8 cellular contexts compared by ENCODE assay signal in genomic region chr22:49052023-49052538, GRCh38.
DNase-seq lines count a peak whose midpoint lies in the region; ATAC-seq, FAIRE-seq and TF ChIP-seq lines count a peak whose summit lies in the region.

No MANE protein-coding gene starts in this region.

- SMC1A ChIA-PET in GM12878 (lab: Charles Lee; ENCODE audit: uncharacterized antibody, unreplicated experiment), result no interaction called here

- CTCF ChIA-PET in T-cell (lab: Charles Lee) (no interaction called here), GM12878 (lab: Yijun Ruan, JAX) (no interaction called here)
- CTCF ChIA-PET in naive thymus-derived CD4-positive, alpha-beta T cell (lab: Charles Lee), result no interaction called here

- in situ Hi-C loops in GM12878 (cut with MboI), result loop anchor here (25.0 kb wide), 1 partner anchor 110 kb away; no protein-coding TSS in a partner anchor

- TF ChIP-seq POLR2A in GM12878 (IDR thresholded peaks at IDR 0.05; ENCODE audit: low read depth, low read length), result no peak
- TF ChIP-seq POLR2A in testis (IDR thresholded peaks at IDR 0.05), result no peak
- TF ChIP-seq POLR2A in GM12891 (IDR thresholded peaks at IDR 0.05; ENCODE audit: low read depth, low read length), result no peak

- H2AFZ ChIP-seq in GM12878 (ENCODE audit: control insufficient read depth, low read depth, low read length), result no peak overlapping the region

- intact Hi-C loops in GM12878 (cut with micrococcal nuclease; ENCODE audit: unreplicated experiment), result no loop called here
- intact Hi-C loops in naive thymus-derived CD4-positive, alpha-beta T cell (cut with micrococcal nuclease), result no loop called here
- intact Hi-C loops in testis (cut with DNase I; ENCODE audit: low total_unique reads), result no loop called here

- H3K36me3 ChIP-seq in GM12878 (ENCODE audit: control insufficient read depth in 2 of 2, insufficient read depth in 2 of 2, low read length in 1 of 2) (no peaks in the 10 kb centered on the region), testis (ENCODE audit: low read depth, missing control alignments) (no peaks in the 10 kb centered on the region)
- H3K36me3 ChIP-seq in naive thymus-derived CD4-positive, alpha-beta T cell (ENCODE audit: control insufficient read depth in 2 of 3, insufficient read depth in 3 of 3, low read length in 3 of 3), result no peaks in the 10 kb centered on the region

- H3K9ac ChIP-seq in GM12878 (ENCODE audit: control insufficient read depth, insufficient read depth, low read length), result peak overlapping the region; percentile 52; the same call in 1 of the 2 replicates

- no peaks in the 10 kb centered on the region for H3K27me3 ChIP-seq in GM12878 (replicated peaks in 1 of 2; ENCODE audit: control insufficient read depth in 2 of 2, insufficient read depth in 2 of 2, low read length in 1 of 2)
- H3K27me3 ChIP-seq in naive thymus-derived CD4-positive, alpha-beta T cell (ENCODE audit: control insufficient read depth in 2 of 2, insufficient read depth in 2 of 2, low read length in 2 of 2), result no peaks in the 10 kb centered on the region
- no peaks in the 10 kb centered on the region for H3K27me3 ChIP-seq in testis

- 52% methylated on average over 36 of the region's 36 CpGs for WGBS in GM12878 (ENCODE audit: insufficient coverage, insufficient replicate concordance, low lambda C conversion rate, missing lambda C conversion rate)
- 63 to 71% methylated on average over 28 to 36 of the region's 36 CpGs for WGBS in testis, 2 donors

- no TSS peak for BruUV-seq in GM12878 (replicated peaks; lab: Mats Ljungman, UMichigan)

- TF ChIP-seq RAD21 in GM12878 (IDR thresholded peaks at IDR 0.05; ENCODE audit: insufficient read depth, low read depth, low read length), result no peak

- H3K27ac ChIP-seq in GM12878 (ENCODE audit: control insufficient read depth, insufficient read depth) (no peak overlapping the region), testis (peak overlapping the region in 1 of 2 donors; percentile 24)
- H3K27ac ChIP-seq in naive thymus-derived CD4-positive, alpha-beta T cell (ENCODE audit: low read depth, low read length), result no peak overlapping the region

- no peaks in the 10 kb centered on the region for H4K20me1 ChIP-seq in GM12878 (ENCODE audit: control insufficient read depth, insufficient read depth)

- H3K9me3 ChIP-seq in GM12878 (replicated peaks; ENCODE audit: control insufficient read depth, insufficient read depth, low read length) (no peaks in the 10 kb centered on the region; the same call in 2 of the 3 replicates), testis (no peaks in the 10 kb centered on the region)
- H3K9me3 ChIP-seq in naive thymus-derived CD4-positive, alpha-beta T cell (ENCODE audit: control insufficient read depth in 2 of 3, low read length in 3 of 3), result no peaks in the 10 kb centered on the region

- TF ChIP-seq EP300 in GM12878 (IDR thresholded peaks at IDR 0.05; ENCODE audit: borderline replicate concordance in 1 of 2, control insufficient read depth in 1 of 2, low read depth in 2 of 2, low read length in 2 of 2), result no peak

- no peaks in the 10 kb centered on the region for H3K36me3 Mint-ChIP-seq in T-cell
- peaks cover 0 to 3% (median 0%) of the 10 kb centered on the region in 5 donors for H3K36me3 Mint-ChIP-seq in naive thymus-derived CD4-positive, alpha-beta T cell

- H3K4me1 Mint-ChIP-seq in T-cell, result peaks cover 0 to 17% (median 8%) of the 10 kb centered on the region in 3 donors
- peaks cover 0 to 6% (median 0%) of the 10 kb centered on the region in 7 donors for H3K4me1 Mint-ChIP-seq in naive thymus-derived CD4-positive, alpha-beta T cell

- peak overlapping the region; percentile 2; the same call in 1 of the 2 replicates for H3K4me2 ChIP-seq in GM12878 (ENCODE audit: control insufficient read depth, insufficient read depth)

- peak overlapping the region in 1 of 2 donors; percentile 85 for H3K27ac Mint-ChIP-seq in T-cell
- H3K27ac Mint-ChIP-seq in naive thymus-derived CD4-positive, alpha-beta T cell, result peak overlapping the region in 7 of 9 donors; percentile 26 to 77 (median 58)

- FAIRE-seq in GM12878 (lab: Jason Lieb, UNC), result no peak
- no peak for FAIRE-seq in GM12891 (lab: Jason Lieb, UNC)

- no peaks in the 10 kb centered on the region for H3K9me3 Mint-ChIP-seq in T-cell
- no peaks in the 10 kb centered on the region for H3K9me3 Mint-ChIP-seq in naive thymus-derived CD4-positive, alpha-beta T cell

- ATAC-seq in T-cell (replicated peaks in 1 of 4) (peak; percentile 76 to 100 (median 91)), GM12878 (no peak), GM21825 (IDR thresholded peaks at IDR 0.05; ENCODE audit: unreplicated experiment) (no peak)
- peak; percentile 78 for ATAC-seq in naive thymus-derived CD4-positive, alpha-beta T cell

- RAD21 ChIA-PET in GM12878 (lab: Charles Lee; ENCODE audit: unreplicated experiment), result no interaction called here

- H3K4me1 ChIP-seq in GM12878 (ENCODE audit: control insufficient read depth, insufficient read depth, low read length), result no peaks in the 10 kb centered on the region
- no peaks in the 10 kb centered on the region for H3K4me1 ChIP-seq in naive thymus-derived CD4-positive, alpha-beta T cell (ENCODE audit: control insufficient read depth in 2 of 2, insufficient read depth in 2 of 2, low read length in 2 of 2)
- no peaks in the 10 kb centered on the region for H3K4me1 ChIP-seq in testis

- no peaks in the 10 kb centered on the region for H3K79me2 ChIP-seq in GM12878 (ENCODE audit: control insufficient read depth, insufficient read depth, low read length)

- peak overlapping the region; percentile 41 for H3K4me3 ChIP-seq in GM12878
- H3K4me3 ChIP-seq in naive thymus-derived CD4-positive, alpha-beta T cell (ENCODE audit: low read length), result peak overlapping the region; percentile 39
- peak overlapping the region; percentile 51 to 64 for H3K4me3 ChIP-seq in testis

- DNase-seq in T-cell (peak in 22 of 34 experiments; percentile 9 to 69 (median 29)), GM12878 (ENCODE audit: low read depth, low spot score) (no peak), testis (peak; percentile 48), GM12891 (ENCODE audit: insufficient read length, low spot score) (no peak), NCI-H446 treated with DMSO at 0.1 percent for 48 hours (lab: John Stamatoyannopoulos, UW) (no peak), iPS-NIHi7 (ENCODE audit: extremely low spot score) (no peak)
- DNase-seq in naive thymus-derived CD4-positive, alpha-beta T cell, result peak in 7 of 9 donors; percentile 21 to 57 (median 49)

- peak overlapping the region; percentile 74 to 91 (median 87) for H3K4me3 Mint-ChIP-seq in T-cell
- peak overlapping the region in 9 of 10 donors; percentile 74 to 92 (median 84) for H3K4me3 Mint-ChIP-seq in naive thymus-derived CD4-positive, alpha-beta T cell

- TF ChIP-seq CTCF in GM12878 (IDR thresholded peaks at IDR 0.05 in 2 of 3, conservative IDR thresholded peaks at IDR 0.05 in 1 of 3; ENCODE audit: control insufficient read depth in 2 of 3, extremely low read depth in 1 of 3, insufficient read depth in 1 of 3, low read depth in 3 of 3, low read length in 3 of 3), result no peak
- no peak for TF ChIP-seq CTCF in testis (IDR thresholded peaks at IDR 0.05)

- peaks cover 4 to 6% of the 10 kb centered on the region in 2 donors for H3K27me3 Mint-ChIP-seq in T-cell
- H3K27me3 Mint-ChIP-seq in naive thymus-derived CD4-positive, alpha-beta T cell, result peaks cover 0 to 20% (median 4%) of the 10 kb centered on the region in 5 donors

- POLR2A ChIA-PET in T-cell (lab: Charles Lee), result no interaction called here
- POLR2A ChIA-PET in GM12878 (lab: Charles Lee), result no interaction called here
- POLR2A ChIA-PET in naive thymus-derived CD4-positive, alpha-beta T cell (lab: Charles Lee), result no interaction called here

TF ChIP-seq in GM12878, 131 proteins besides CTCF, POLR2A, EP300 and RAD21 (continues in another document):
- TF ChIP-seq DPF2 (IDR thresholded peaks at IDR 0.05) (no peak), BACH1 (IDR thresholded peaks at IDR 0.05; ENCODE audit: borderline replicate concordance) (no peak), ZZZ3 (IDR thresholded peaks at IDR 0.05; ENCODE audit: control insufficient read depth, insufficient read length, low read depth) (no peak), RBBP5 (conservative IDR thresholded peaks at IDR 0.05) (no peak)

TF ChIP-seq in GM12891, 5 proteins besides CTCF, POLR2A, EP300 and RAD21:
- no peak for TF ChIP-seq POLR2AphosphoS5 (IDR thresholded peaks at IDR 0.05; ENCODE audit: low read depth, low read length)
- no peak for TF ChIP-seq POU2F2 (IDR thresholded peaks at IDR 0.05; ENCODE audit: low read depth, low read length)
- no peak for TF ChIP-seq SPI1 (IDR thresholded peaks at IDR 0.05; ENCODE audit: low read depth, low read length)
- no peak for TF ChIP-seq TAF1 (IDR thresholded peaks at IDR 0.05; ENCODE audit: low read depth, low read length)
- no peak for TF ChIP-seq PAX5 (IDR thresholded peaks at IDR 0.05; ENCODE audit: insufficient read depth, low read length, severe bottlenecking)

Comparison
In these comparisons a context has a peak if more than half of its experiments do, and no peak if none do; other contexts are left out.
1. ATAC-seq: peak in T-cell (4 of 4) and naive thymus-derived CD4-positive, alpha-beta T cell (single experiment); none in GM12878 (single experiment) and GM21825 (single experiment).
2. DNase-seq: peak in T-cell (22 of 34), naive thymus-derived CD4-positive, alpha-beta T cell (7 of 9) and testis (single experiment); none in GM12878 (single experiment), GM12891 (single experiment), NCI-H446 treated with DMSO at 0.1 percent for 48 hours (single experiment) and iPS-NIHi7 (single experiment).
3. Peak in every context shown above with its lines, with median percentiles within 50 percentile points of each other: H3K4me3 ChIP-seq.